ENCODE assay signal across 1 cellular context in the genomic region with DNA sequence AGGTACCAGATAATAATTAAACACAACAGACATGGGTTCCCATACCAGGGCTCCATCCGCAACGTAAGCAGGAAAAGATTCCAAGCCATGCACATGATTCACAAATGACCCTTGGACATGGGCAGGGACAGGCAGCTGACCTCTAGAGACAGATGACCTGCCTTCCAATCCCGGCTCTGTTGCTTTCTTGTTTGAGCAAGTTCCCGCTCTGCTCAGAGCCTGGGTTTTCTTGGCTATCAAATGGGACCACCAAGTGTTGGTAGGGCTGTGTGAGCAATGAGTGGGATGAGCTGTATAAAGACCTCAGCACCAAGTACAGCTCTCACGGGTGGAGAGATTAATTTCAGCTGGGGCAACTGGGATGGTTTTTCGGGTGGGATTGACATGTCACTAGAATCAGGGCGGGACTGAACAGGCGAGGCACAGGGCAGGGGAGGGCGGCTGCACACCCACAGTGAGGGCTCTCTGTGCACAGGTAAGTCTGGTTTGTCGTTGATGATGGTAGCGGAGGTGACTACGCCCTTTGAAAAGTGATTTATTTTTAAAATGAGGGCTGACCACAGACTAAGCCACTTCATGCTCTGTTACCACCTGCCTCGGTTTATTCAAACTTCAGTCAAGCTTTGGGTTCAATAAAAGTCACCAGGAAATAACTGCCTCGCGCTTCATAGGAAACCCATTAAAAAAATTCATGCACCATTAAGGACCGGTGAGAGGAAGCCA.
TF ChIP-seq lines count a peak whose summit lies in the region.

No MANE protein-coding gene starts in this region.

TF ChIP-seq in HepG2, 621 proteins besides CTCF, POLR2A, EP300 and RAD21 (continued from another document and continues in another):
- TF ChIP-seq ZBTB40 (IDR thresholded peaks at IDR 0.05): no peak
- TF ChIP-seq ZBTB40 (CRISPR knock-in tag; IDR thresholded peaks at IDR 0.05): no peak
- TF ChIP-seq SRY (CRISPR knock-in tag; IDR thresholded peaks at IDR 0.05): no peak
- no peak for TF ChIP-seq ZFP41 (CRISPR knock-in tag; IDR thresholded peaks at IDR 0.05; ENCODE audit: borderline replicate concordance)
- no peak for TF ChIP-seq ZNF275 (CRISPR knock-in tag; IDR thresholded peaks at IDR 0.05; ENCODE audit: borderline replicate concordance)
- peak; percentile 89 for TF ChIP-seq BCL6 (CRISPR knock-in tag; IDR thresholded peaks at IDR 0.05)
- TF ChIP-seq HCFC1 (IDR thresholded peaks at IDR 0.05; ENCODE audit: low read depth, low read length): no peak
- TF ChIP-seq PAF1 (CRISPR knock-in tag; IDR thresholded peaks at IDR 0.05): no peak
- TF ChIP-seq, protein P1, sequence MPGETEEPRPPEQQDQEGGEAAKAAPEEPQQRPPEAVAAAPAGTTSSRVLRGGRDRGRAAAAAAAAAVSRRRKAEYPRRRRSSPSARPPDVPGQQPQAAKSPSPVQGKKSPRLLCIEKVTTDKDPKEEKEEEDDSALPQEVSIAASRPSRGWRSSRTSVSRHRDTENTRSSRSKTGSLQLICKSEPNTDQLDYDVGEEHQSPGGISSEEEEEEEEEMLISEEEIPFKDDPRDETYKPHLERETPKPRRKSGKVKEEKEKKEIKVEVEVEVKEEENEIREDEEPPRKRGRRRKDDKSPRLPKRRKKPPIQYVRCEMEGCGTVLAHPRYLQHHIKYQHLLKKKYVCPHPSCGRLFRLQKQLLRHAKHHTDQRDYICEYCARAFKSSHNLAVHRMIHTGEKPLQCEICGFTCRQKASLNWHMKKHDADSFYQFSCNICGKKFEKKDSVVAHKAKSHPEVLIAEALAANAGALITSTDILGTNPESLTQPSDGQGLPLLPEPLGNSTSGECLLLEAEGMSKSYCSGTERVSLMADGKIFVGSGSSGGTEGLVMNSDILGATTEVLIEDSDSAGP (CRISPR knock-in tag; IDR thresholded peaks at IDR 0.05; ENCODE audit: borderline replicate concordance): no peak
- no peak for TF ChIP-seq SIX4 (CRISPR knock-in tag; IDR thresholded peaks at IDR 0.05)
- TF ChIP-seq MED8 (CRISPR knock-in tag; IDR thresholded peaks at IDR 0.05; ENCODE audit: insufficient replicate concordance): no peak
- TF ChIP-seq E2F5 (CRISPR knock-in tag; conservative IDR thresholded peaks at IDR 0.05): 0 out of 2 replicates have a peak, but pooled peaks have one; percentile 30
- TF ChIP-seq ZFY (CRISPR knock-in tag; IDR thresholded peaks at IDR 0.05): no peak
- TF ChIP-seq BRCA1 (CRISPR knock-in tag; IDR thresholded peaks at IDR 0.05): no peak
- TF ChIP-seq ZNF589 (CRISPR knock-in tag; conservative IDR thresholded peaks at IDR 0.05): no peak
- TF ChIP-seq PHB2 (IDR thresholded peaks at IDR 0.05; ENCODE audit: partially characterized antibody): no peak
- TF ChIP-seq, protein P2, sequence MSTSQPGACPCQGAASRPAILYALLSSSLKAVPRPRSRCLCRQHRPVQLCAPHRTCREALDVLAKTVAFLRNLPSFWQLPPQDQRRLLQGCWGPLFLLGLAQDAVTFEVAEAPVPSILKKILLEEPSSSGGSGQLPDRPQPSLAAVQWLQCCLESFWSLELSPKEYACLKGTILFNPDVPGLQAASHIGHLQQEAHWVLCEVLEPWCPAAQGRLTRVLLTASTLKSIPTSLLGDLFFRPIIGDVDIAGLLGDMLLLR (CRISPR knock-in tag; IDR thresholded peaks at IDR 0.05): no peak
- TF ChIP-seq PAXIP1 (CRISPR knock-in tag; conservative IDR thresholded peaks at IDR 0.05): peak; percentile 64
- TF ChIP-seq ZNF770 (CRISPR knock-in tag; IDR thresholded peaks at IDR 0.05): no peak
